ENCODE assay signal across 14 cellular contexts in the genomic region with DNA sequence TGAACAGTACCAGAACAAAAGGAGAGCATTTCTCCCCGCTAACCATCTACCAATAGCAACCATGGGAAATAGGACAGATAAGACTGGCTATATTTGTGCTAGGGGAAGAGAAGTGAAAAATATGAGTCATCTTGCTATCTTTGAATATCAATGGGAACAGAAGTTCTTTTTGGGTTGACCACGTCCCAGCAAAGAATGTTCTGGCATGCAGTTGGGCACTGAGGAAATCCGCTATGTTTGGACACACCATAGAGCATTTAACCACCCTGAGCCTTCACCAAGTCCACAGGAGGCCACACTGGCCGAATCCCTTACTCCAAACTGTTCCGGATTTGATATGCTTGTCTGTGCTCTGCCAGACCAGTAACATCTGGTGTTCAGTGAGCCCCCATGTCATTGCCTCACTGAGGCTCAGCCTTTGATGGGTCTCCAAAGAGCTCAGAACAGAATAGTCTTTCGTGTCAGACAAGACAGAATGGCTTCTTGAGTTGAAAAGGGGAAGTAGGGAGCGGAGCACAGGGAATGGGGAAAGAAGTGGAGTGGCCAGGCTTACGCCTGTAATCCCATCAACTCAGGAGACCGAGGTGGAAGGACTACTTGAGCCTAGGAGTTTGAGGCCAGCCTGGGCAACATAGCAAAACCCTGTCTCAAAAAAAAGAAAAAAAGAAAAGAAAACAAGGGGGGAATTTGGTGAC.
DNase-seq lines count a peak whose midpoint lies in the region; ATAC-seq, FAIRE-seq and TF ChIP-seq lines count a peak whose summit lies in the region.
"Had no signal": no experiment of that assay in that cellular context is flagged by ENCODE, and none has a peak within 500 bp of the region (broad histone marks: within the 10 kb centered on the region; RNA-seq: fewer than 3 reads in every experiment).

No MANE protein-coding gene starts in this region.

- peak overlapping the region; percentile 42 for H3K4me2 ChIP-seq in K562 (ENCODE audit: insufficient read depth, low read length)

- intact Hi-C loops in K562 (cut with micrococcal nuclease) (no loop called here), vagina (cut with DNase I) (no loop called here)

- peaks cover 44% of the 10 kb centered on the region for H3K36me3 Mint-ChIP-seq in T-helper 2 cell treated with Interferon-gamma antibody and Interleukin-4, amounts not matched to agents 5 μg/mL and 100 μg/mL, for 36 hours (ENCODE audit: low read depth)

- H3K79me2 ChIP-seq in K562 (ENCODE audit: control insufficient read depth, insufficient read depth, low read length): no peaks in the 10 kb centered on the region

- in situ Hi-C loops in K562 (cut with MboI): no loop called here

- H2AFZ ChIP-seq in K562 (ENCODE audit: low read depth, low read length): peak overlapping the region; percentile 75

- no peaks in the 10 kb centered on the region for H3K9me1 ChIP-seq in K562 (ENCODE audit: control insufficient read depth, insufficient read depth, low read length)

- peaks cover 3% of the 10 kb centered on the region for H3K9me3 Mint-ChIP-seq in T-helper 2 cell treated with Interferon-gamma antibody and Interleukin-4, amounts not matched to agents 5 μg/mL and 100 μg/mL, for 36 hours
- H3K9me3 Mint-ChIP-seq: activated B cell treated with CpG ODN at 0.5 μM for 24 hours had no signal

- TF ChIP-seq POLR2A in K562 (conservative IDR thresholded peaks at IDR 0.05) (no peak), vagina (IDR thresholded peaks at IDR 0.05) (no peak)

- H3K36me3 ChIP-seq in K562 (ENCODE audit: control insufficient read depth, insufficient read depth, low read length) (no peaks in the 10 kb centered on the region), vagina (peaks cover 0 to 28% of the 10 kb centered on the region in 2 donors)

- H4K20me1 ChIP-seq in K562 (replicated peaks; ENCODE audit: control insufficient read depth, insufficient read depth, low read length): no peaks in the 10 kb centered on the region

- H3K4me3 Mint-ChIP-seq in T-helper 2 cell treated with Interferon-gamma antibody and Interleukin-4, amounts not matched to agents 5 μg/mL and 100 μg/mL, for 36 hours: no peak overlapping the region
- H3K4me3 Mint-ChIP-seq: activated B cell treated with CpG ODN at 0.5 μM for 24 hours had no signal

- CTCF ChIA-PET in K562 (lab: Yijun Ruan, JAX; ENCODE audit: low intra/inter-chr PET ratio): no interaction called here

- H3K27me3 Mint-ChIP-seq in T-helper 2 cell treated with Interferon-gamma antibody and Interleukin-4, amounts not matched to agents 5 μg/mL and 100 μg/mL, for 36 hours (ENCODE audit: low read depth): no peaks in the 10 kb centered on the region

- 4% methylated on average over 9 of the region's 9 CpGs for WGBS in K562 (ENCODE audit: insufficient coverage, low coverage, missing lambda C conversion rate)

- TF ChIP-seq CTCF in K562 (IDR thresholded peaks at IDR 0.05 in 2 of 3, conservative IDR thresholded peaks at IDR 0.05 in 1 of 3; ENCODE audit: insufficient read depth in 2 of 3, low read depth in 1 of 3, low read length in 3 of 3) (no peak), vagina (IDR thresholded peaks at IDR 0.05) (no peak)

- no peak for DNase-seq in T-helper 2 cell treated with Interferon-gamma antibody and Interleukin-4, amounts not matched to agents 5 μg/mL and 100 μg/mL, for 36 hours (ENCODE audit: low spot score)
- DNase-seq in T-helper 2 cell (no peak), K562 (ENCODE audit: extremely low read depth in 1 of 4, low spot score in 3 of 4) (peak in 2 of 4 experiments; percentile 26 to 27), vagina (ENCODE audit: extremely low spot score in 2 of 2) (no peak), OCI-M2 (lab: John Stamatoyannopoulos, UW; ENCODE audit: unreplicated experiment) (no peak), SW480 (ENCODE audit: low spot score) (no peak)
- DNase-seq: 8988T; activated B cell treated with CpG ODN at 0.5 μM for 24 hours; effector memory CD4-positive, alpha-beta T cell; MM.1S had no signal

- H3K27ac Mint-ChIP-seq in T-helper 2 cell treated with Interferon-gamma antibody and Interleukin-4, amounts not matched to agents 5 μg/mL and 100 μg/mL, for 36 hours: peak overlapping the region; percentile 41
- H3K27ac Mint-ChIP-seq: activated B cell treated with CpG ODN at 0.5 μM for 24 hours had no signal

- peaks cover 8 to 24% of the 10 kb centered on the region in 2 experiments; a peak in 4 of 5 replicates for H3K27me3 ChIP-seq in K562 (ENCODE audit: control insufficient read depth in 2 of 2, insufficient read depth in 2 of 2, low read length in 2 of 2)
- H3K27me3 ChIP-seq in layer of hippocampus (ENCODE audit: control insufficient read depth, insufficient read depth, low read length): no peaks in the 10 kb centered on the region
- no peaks in the 10 kb centered on the region for H3K27me3 ChIP-seq in vagina

- peak; percentile 72 for FAIRE-seq in K562 (lab: Jason Lieb, UNC)
- FAIRE-seq: H1, keratinocyte had no signal

- no peak overlapping the region for H3K4me3 ChIP-seq in K562
- H3K4me3 ChIP-seq in vagina: no peak overlapping the region

- peaks cover 0 to 23% of the 10 kb centered on the region in 2 experiments; a peak in 3 of 5 replicates for H3K4me1 ChIP-seq in K562 (replicated peaks in 1 of 2; ENCODE audit: control insufficient read depth in 2 of 2, insufficient read depth in 2 of 2, low read length in 2 of 2)
- H3K4me1 ChIP-seq in vagina: no peaks in the 10 kb centered on the region

- H3K9ac ChIP-seq in K562 (ENCODE audit: insufficient read depth in 1 of 2, low read depth in 2 of 2, low read length in 2 of 2): no peak overlapping the region

- TF ChIP-seq RAD21 in K562 (CRISPR knock-in tag; conservative IDR thresholded peaks at IDR 0.05 in 1 of 2, IDR thresholded peaks at IDR 0.05 in 1 of 2): no peak

- H3K9me3 ChIP-seq in K562 (replicated peaks; ENCODE audit: control insufficient read depth, insufficient read depth, low read depth, low read length) (no peaks in the 10 kb centered on the region), vagina (no peaks in the 10 kb centered on the region)

- TF ChIP-seq EP300 in K562 (IDR thresholded peaks at IDR 0.05; ENCODE audit: low read length): no peak

- ATAC-seq in K562: peak; percentile 66
- ATAC-seq in HG02852 (IDR thresholded peaks at IDR 0.05; ENCODE audit: unreplicated experiment): no peak

- peaks cover 28% of the 10 kb centered on the region for H3K4me1 Mint-ChIP-seq in T-helper 2 cell treated with Interferon-gamma antibody and Interleukin-4, amounts not matched to agents 5 μg/mL and 100 μg/mL, for 36 hours (ENCODE audit: low read depth)
- H3K4me1 Mint-ChIP-seq: activated B cell treated with CpG ODN at 0.5 μM for 24 hours had no signal

- POLR2A ChIA-PET in K562 (lab: Yijun Ruan, JAX): interaction anchor here (1.1 kb wide), 1 partner anchor 30 kb away, joined by 3 read pairs; no protein-coding TSS in a partner anchor

- BruUV-seq in K562 (replicated peaks; lab: Mats Ljungman, UMichigan): no TSS peak

- no peak overlapping the region for H3K27ac ChIP-seq in K562 (ENCODE audit: extremely low read depth, low read depth, low read length)
- peak overlapping the region; percentile 33 for H3K27ac ChIP-seq in layer of hippocampus (ENCODE audit: low read depth, low read length)
- peak overlapping the region; percentile 33 for H3K27ac ChIP-seq in vagina

TF ChIP-seq in K562, 482 proteins besides CTCF, POLR2A, EP300 and RAD21 (continues in another document):
- 0 out of 4 replicates have a peak, but pooled peaks of 1 of the 2 experiments have one; percentile 41 for TF ChIP-seq MAZ (CRISPR knock-in tag; conservative IDR thresholded peaks at IDR 0.05 in 1 of 2, IDR thresholded peaks at IDR 0.05 in 1 of 2)
- TF ChIP-seq JUNB (CRISPR knock-in tag; conservative IDR thresholded peaks at IDR 0.05): peak; percentile 43; the same call in 1 of the 2 replicates
- 0 out of 2 replicates have a peak, but pooled peaks have one; percentile 38 for TF ChIP-seq SMARCE1 (IDR thresholded peaks at IDR 0.05)
- TF ChIP-seq JUND (IDR thresholded peaks at IDR 0.05; ENCODE audit: borderline replicate concordance, low read depth, low read length): peak; percentile 84
- TF ChIP-seq JUND (tag; IDR thresholded peaks at IDR 0.05; ENCODE audit: borderline replicate concordance, low read depth, low read length): peak; percentile 84; the same call in 2 of the 3 replicates
- no peak for TF ChIP-seq ZKSCAN3 (CRISPR knock-in tag; IDR thresholded peaks at IDR 0.05)
- 0 out of 2 replicates have a peak, but pooled peaks have one; percentile 26 for TF ChIP-seq JUN (IDR thresholded peaks at IDR 0.05; ENCODE audit: borderline replicate concordance, low read depth, low read length)
- TF ChIP-seq JUN (CRISPR knock-in tag; IDR thresholded peaks at IDR 0.05; ENCODE audit: borderline replicate concordance): no peak
- peak; percentile 88 for TF ChIP-seq FOSL1 (tag; conservative IDR thresholded peaks at IDR 0.05)
- 0 out of 2 replicates have a peak, but pooled peaks have one; percentile 62 for TF ChIP-seq LCOR (CRISPR knock-in tag; IDR thresholded peaks at IDR 0.05)
- TF ChIP-seq DPF2 (IDR thresholded peaks at IDR 0.05): peak; percentile 59
- TF ChIP-seq RBM17 (IDR thresholded peaks at IDR 0.05; ENCODE audit: borderline replicate concordance, low read depth, low read length): no peak
- TF ChIP-seq ZNF347 (CRISPR knock-in tag; IDR thresholded peaks at IDR 0.05; ENCODE audit: low read depth): no peak
- peak; percentile 57 for TF ChIP-seq MEF2D (tag; conservative IDR thresholded peaks at IDR 0.05; ENCODE audit: low read depth)
- peak; percentile 96 for TF ChIP-seq SPI1 (IDR thresholded peaks at IDR 0.05; ENCODE audit: borderline replicate concordance, low read depth, low read length)
- TF ChIP-seq RHOXF2B (CRISPR knock-in tag; conservative IDR thresholded peaks at IDR 0.05): no peak
- TF ChIP-seq ZNF583 (CRISPR knock-in tag; IDR thresholded peaks at IDR 0.05): 0 out of 2 replicates have a peak, but pooled peaks have one; percentile 29
- no peak for TF ChIP-seq ZNF165 (CRISPR knock-in tag; IDR thresholded peaks at IDR 0.05; ENCODE audit: borderline replicate concordance)
- no peak for TF ChIP-seq ZNF311 (CRISPR knock-in tag; IDR thresholded peaks at IDR 0.05)
- TF ChIP-seq KHSRP (IDR thresholded peaks at IDR 0.05): no peak
- no peak for TF ChIP-seq ILK (tag; IDR thresholded peaks at IDR 0.05; ENCODE audit: borderline replicate concordance, low read depth)
